Comparison of ENCODE assay signal across 17 cellular contexts in genomic region chr5:38681966-38682365, GRCh38.
"Had no signal": no experiment of that assay in that cellular context is flagged by ENCODE, and none has a peak within 500 bp of the region (broad histone marks: within the 10 kb centered on the region; RNA-seq: fewer than 3 reads in every experiment).

No MANE protein-coding gene starts in this region.

- H3K4me1 Mint-ChIP-seq: naive thymus-derived CD4-positive, alpha-beta T cell; stimulated activated naive B cell treated with anti-CD40 and anti-IgM and Interleukin-4, amounts not matched to agents 10 μg/mL and 1 μg/mL and 100 μg/mL, for 72 hours; stimulated activated naive CD8-positive, alpha-beta T cell treated with anti-CD3 and anti-CD28 coated beads, Interleukin-15, amount 100 ng/mL, for 72 hours had no signal

- H3K27me3 Mint-ChIP-seq: stimulated activated naive CD8-positive, alpha-beta T cell treated with anti-CD3 and anti-CD28 coated beads, Interleukin-15, amount 100 ng/mL, for 72 hours; type B pancreatic cell had no signal

- H3K4me1 ChIP-seq: gastroesophageal sphincter, psoas muscle, thyroid gland had no signal

- FAIRE-seq: urothelium cell line had no signal

- H3K27me3 ChIP-seq: esophagus muscularis mucosa, gastroesophageal sphincter, neutrophil, thyroid gland had no signal

- H3K9me3 Mint-ChIP-seq: effector memory CD8-positive, alpha-beta T cell; stimulated activated naive CD8-positive, alpha-beta T cell treated with anti-CD3 and anti-CD28 coated beads, Interleukin-15, amount 100 ng/mL, for 72 hours; type B pancreatic cell had no signal

- H3K4me3 Mint-ChIP-seq: effector memory CD8-positive, alpha-beta T cell; naive thymus-derived CD4-positive, alpha-beta T cell; stimulated activated naive B cell treated with anti-CD40 and anti-IgM and Interleukin-4, amounts not matched to agents 10 μg/mL and 1 μg/mL and 100 μg/mL, for 72 hours; stimulated activated naive CD8-positive, alpha-beta T cell treated with anti-CD3 and anti-CD28 coated beads, Interleukin-15, amount 100 ng/mL, for 72 hours; type B pancreatic cell had no signal

- H3K36me3 ChIP-seq: esophagus muscularis mucosa, gastroesophageal sphincter, neutrophil, thyroid gland had no signal

- H3K36me3 Mint-ChIP-seq: naive thymus-derived CD4-positive, alpha-beta T cell; stimulated activated naive B cell treated with anti-CD40 and anti-IgM and Interleukin-4, amounts not matched to agents 10 μg/mL and 1 μg/mL and 100 μg/mL, for 72 hours; type B pancreatic cell had no signal

- H3K27ac Mint-ChIP-seq: effector memory CD8-positive, alpha-beta T cell; naive thymus-derived CD4-positive, alpha-beta T cell; stimulated activated naive B cell treated with anti-CD40 and anti-IgM and Interleukin-4, amounts not matched to agents 10 μg/mL and 1 μg/mL and 100 μg/mL, for 72 hours; stimulated activated naive CD8-positive, alpha-beta T cell treated with anti-CD3 and anti-CD28 coated beads, Interleukin-15, amount 100 ng/mL, for 72 hours; type B pancreatic cell had no signal

- H3K9me3 ChIP-seq: esophagus muscularis mucosa, gastroesophageal sphincter, neutrophil, psoas muscle, thyroid gland had no signal

- H3K27ac ChIP-seq: epithelial cell of prostate, esophagus muscularis mucosa, gastroesophageal sphincter, neutrophil, psoas muscle, thyroid gland had no signal

- H3K4me3 ChIP-seq: esophagus muscularis mucosa, gastroesophageal sphincter, psoas muscle, thyroid gland had no signal

- DNase-seq: effector memory CD8-positive, alpha-beta T cell; glutamatergic neuron; islet precursor cell; naive thymus-derived CD4-positive, alpha-beta T cell; psoas muscle; retina; stimulated activated CD4-positive, alpha-beta T cell treated with anti-CD3 and anti-CD28 coated beads, Interleukin-2, amount 100 ng/mL, for 24 hours; stimulated activated CD4-positive, alpha-beta T cell treated with anti-CD3 and anti-CD28 coated beads, Interleukin-4, amount 100 ng/mL, for 4 hours; stimulated activated naive B cell treated with anti-CD40 and anti-IgM and Interleukin-4, amounts not matched to agents 10 μg/mL and 1 μg/mL and 100 μg/mL, for 72 hours; stimulated activated naive CD8-positive, alpha-beta T cell treated with anti-CD3 and anti-CD28 coated beads, Interleukin-15, amount 100 ng/mL, for 72 hours; thyroid gland had no signal
